ENCODE assay signal across 1 cellular context in the genomic region with DNA sequence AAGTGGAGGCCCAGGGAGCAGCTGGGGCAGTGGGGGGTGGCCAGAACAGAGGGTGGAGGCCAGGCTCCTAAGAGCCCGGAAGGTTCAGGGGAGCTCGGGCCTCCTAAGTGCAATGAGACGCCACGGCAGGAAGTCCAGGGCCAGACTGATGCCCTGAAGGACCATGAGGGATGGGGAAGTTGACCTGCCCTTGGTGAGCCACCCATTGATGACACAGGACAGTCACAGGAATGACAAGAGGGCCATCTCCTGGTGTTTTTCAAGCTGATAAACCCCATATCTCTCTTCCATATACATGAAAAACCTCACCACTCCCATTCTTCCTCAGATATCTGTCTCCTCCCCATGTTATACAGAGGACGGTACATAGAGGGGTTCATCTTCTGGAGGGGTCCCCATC.
TF ChIP-seq lines count a peak whose summit lies in the region.

No MANE protein-coding gene starts in this region.

TF ChIP-seq in K562, 482 proteins besides CTCF, POLR2A, EP300 and RAD21 (continued from another document):
- TF ChIP-seq, protein P1, sequence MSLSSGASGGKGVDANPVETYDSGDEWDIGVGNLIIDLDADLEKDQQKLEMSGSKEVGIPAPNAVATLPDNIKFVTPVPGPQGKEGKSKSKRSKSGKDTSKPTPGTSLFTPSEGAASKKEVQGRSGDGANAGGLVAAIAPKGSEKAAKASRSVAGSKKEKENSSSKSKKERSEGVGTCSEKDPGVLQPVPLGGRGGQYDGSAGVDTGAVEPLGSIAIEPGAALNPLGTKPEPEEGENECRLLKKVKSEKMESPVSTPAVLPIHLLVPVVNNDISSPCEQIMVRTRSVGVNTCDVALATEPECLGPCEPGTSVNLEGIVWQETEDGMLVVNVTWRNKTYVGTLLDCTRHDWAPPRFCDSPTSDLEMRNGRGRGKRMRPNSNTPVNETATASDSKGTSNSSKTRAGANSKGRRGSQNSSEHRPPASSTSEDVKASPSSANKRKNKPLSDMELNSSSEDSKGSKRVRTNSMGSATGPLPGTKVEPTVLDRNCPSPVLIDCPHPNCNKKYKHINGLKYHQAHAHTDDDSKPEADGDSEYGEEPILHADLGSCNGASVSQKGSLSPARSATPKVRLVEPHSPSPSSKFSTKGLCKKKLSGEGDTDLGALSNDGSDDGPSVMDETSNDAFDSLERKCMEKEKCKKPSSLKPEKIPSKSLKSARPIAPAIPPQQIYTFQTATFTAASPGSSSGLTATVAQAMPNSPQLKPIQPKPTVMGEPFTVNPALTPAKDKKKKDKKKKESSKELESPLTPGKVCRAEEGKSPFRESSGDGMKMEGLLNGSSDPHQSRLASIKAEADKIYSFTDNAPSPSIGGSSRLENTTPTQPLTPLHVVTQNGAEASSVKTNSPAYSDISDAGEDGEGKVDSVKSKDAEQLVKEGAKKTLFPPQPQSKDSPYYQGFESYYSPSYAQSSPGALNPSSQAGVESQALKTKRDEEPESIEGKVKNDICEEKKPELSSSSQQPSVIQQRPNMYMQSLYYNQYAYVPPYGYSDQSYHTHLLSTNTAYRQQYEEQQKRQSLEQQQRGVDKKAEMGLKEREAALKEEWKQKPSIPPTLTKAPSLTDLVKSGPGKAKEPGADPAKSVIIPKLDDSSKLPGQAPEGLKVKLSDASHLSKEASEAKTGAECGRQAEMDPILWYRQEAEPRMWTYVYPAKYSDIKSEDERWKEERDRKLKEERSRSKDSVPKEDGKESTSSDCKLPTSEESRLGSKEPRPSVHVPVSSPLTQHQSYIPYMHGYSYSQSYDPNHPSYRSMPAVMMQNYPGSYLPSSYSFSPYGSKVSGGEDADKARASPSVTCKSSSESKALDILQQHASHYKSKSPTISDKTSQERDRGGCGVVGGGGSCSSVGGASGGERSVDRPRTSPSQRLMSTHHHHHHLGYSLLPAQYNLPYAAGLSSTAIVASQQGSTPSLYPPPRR (CRISPR knock-in tag; IDR thresholded peaks at IDR 0.05; ENCODE audit: borderline replicate concordance): no peak
- TF ChIP-seq, protein P2, sequence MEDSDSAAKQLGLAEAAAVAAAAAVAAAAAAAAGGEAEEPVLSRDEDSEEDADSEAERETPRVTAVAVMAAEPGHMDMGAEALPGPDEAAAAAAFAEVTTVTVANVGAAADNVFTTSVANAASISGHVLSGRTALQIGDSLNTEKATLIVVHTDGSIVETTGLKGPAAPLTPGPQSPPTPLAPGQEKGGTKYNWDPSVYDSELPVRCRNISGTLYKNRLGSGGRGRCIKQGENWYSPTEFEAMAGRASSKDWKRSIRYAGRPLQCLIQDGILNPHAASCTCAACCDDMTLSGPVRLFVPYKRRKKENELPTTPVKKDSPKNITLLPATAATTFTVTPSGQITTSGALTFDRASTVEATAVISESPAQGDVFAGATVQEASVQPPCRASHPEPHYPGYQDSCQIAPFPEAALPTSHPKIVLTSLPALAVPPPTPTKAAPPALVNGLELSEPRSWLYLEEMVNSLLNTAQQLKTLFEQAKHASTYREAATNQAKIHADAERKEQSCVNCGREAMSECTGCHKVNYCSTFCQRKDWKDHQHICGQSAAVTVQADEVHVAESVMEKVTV (CRISPR knock-in tag; IDR thresholded peaks at IDR 0.05): peak; percentile 88
- no peak for TF ChIP-seq FOXP1 (CRISPR knock-in tag; IDR thresholded peaks at IDR 0.05)
- TF ChIP-seq NELFE (IDR thresholded peaks at IDR 0.05; ENCODE audit: insufficient read depth, insufficient read length): no peak
- no peak for TF ChIP-seq SAFB (IDR thresholded peaks at IDR 0.05; ENCODE audit: borderline replicate concordance, low read depth, low read length)
- peak; percentile 22 to 88; a peak in 3 of 4 replicates for TF ChIP-seq RCOR1 (IDR thresholded peaks at IDR 0.05; ENCODE audit: borderline replicate concordance in 1 of 2, low read depth in 2 of 2, low read length in 2 of 2)
- peak; percentile 49; the same call in 1 of the 2 replicates for TF ChIP-seq JUND (IDR thresholded peaks at IDR 0.05; ENCODE audit: borderline replicate concordance, low read depth, low read length)
- TF ChIP-seq JUND (tag; IDR thresholded peaks at IDR 0.05; ENCODE audit: borderline replicate concordance, low read depth, low read length): 0 out of 3 replicates have a peak, but pooled peaks have one; percentile 25
- TF ChIP-seq ZNF175 (CRISPR knock-in tag; IDR thresholded peaks at IDR 0.05; ENCODE audit: low read depth): no peak
